Comparison of ENCODE assay signal across 6 cellular contexts in genomic region chr10:133377818-133378250, GRCh38. TPM values are rescaled to one million over a fixed set of nuclear protein-coding genes. Genes with fewer than 3 reads are reported as not detected.
DNase-seq lines count a peak whose midpoint lies in the region; ATAC-seq, FAIRE-seq and TF ChIP-seq lines count a peak whose summit lies in the region.

No MANE protein-coding gene starts in this region.

- peak overlapping the region; percentile 65 to 94 for H3K27ac ChIP-seq in liver (ENCODE audit: low read depth in 1 of 2, low read length in 2 of 2)

- ATAC-seq in WTC11 (peak; percentile 1), GM21367 (IDR thresholded peaks at IDR 0.05; ENCODE audit: unreplicated experiment) (no peak)

- FAIRE-seq in GM19239 (lab: Jason Lieb, UNC): no peak

- WGBS in liver: 46% methylated on average over 20 of the region's 20 CpGs

- H3K9me3 ChIP-seq in liver (ENCODE audit: control insufficient read depth in 4 of 4, low read length in 3 of 4): no peaks in the 10 kb centered on the region

- CTCF ChIA-PET in WTC11 (lab: Charles Lee): interaction anchor here (1.3 to 1.8 kb wide), 4 partner anchors 26 to 70 kb away, joined by 3 to 6 read pairs (median 4); no protein-coding TSS in a partner anchor

- no peak for TF ChIP-seq RAD21 in liver (IDR thresholded peaks at IDR 0.05)

- TF ChIP-seq CTCF in AG09309 (IDR thresholded peaks at IDR 0.05; ENCODE audit: control insufficient read depth, insufficient read depth, low read depth, low read length, missing control alignments): no peak
- no peak for TF ChIP-seq CTCF in WTC11 (IDR thresholded peaks at IDR 0.05)
- no peak for TF ChIP-seq CTCF in liver (IDR thresholded peaks at IDR 0.05; ENCODE audit: low read depth, low read length, missing input control)

- peak overlapping the region; percentile 53 to 61 for H3K9ac ChIP-seq in liver (ENCODE audit: low read depth in 1 of 2, low read length in 2 of 2)

- peak overlapping the region; percentile 72 for H3K4me3 Mint-ChIP-seq in WTC11

- DNase-seq in AG09309 (ENCODE audit: low read depth) (no peak), WTC11 (ENCODE audit: low spot score) (peak; percentile 41), NCI-H2171 (lab: John Stamatoyannopoulos, UW) (no peak), GM19239 (ENCODE audit: insufficient read length, low spot score) (no peak)

- H3K9me3 Mint-ChIP-seq in WTC11: no peaks in the 10 kb centered on the region

- no peaks in the 10 kb centered on the region for H3K36me3 Mint-ChIP-seq in WTC11

- POLR2A ChIA-PET in WTC11 (lab: Charles Lee): interaction anchor here (2.8 kb wide), 1 partner anchor 20 kb away, joined by 9 read pairs; the partner anchor contains the start of gene FUOM

- H3K27me3 Mint-ChIP-seq in WTC11 (ENCODE audit: low read depth): peaks cover 70% of the 10 kb centered on the region

- H3K4me1 ChIP-seq in liver (ENCODE audit: control insufficient read depth in 4 of 4, insufficient read depth in 4 of 4, low read length in 3 of 4): peaks cover 12 to 54% (median 30%) of the 10 kb centered on the region in 4 donors

- H3K4me3 ChIP-seq in AG09309 (ENCODE audit: control insufficient read depth, low read depth, low read length) (peak overlapping the region; percentile 74), liver (ENCODE audit: low read depth in 1 of 3, low read length in 3 of 3) (peak overlapping the region; percentile 58 to 70 (median 63))

- no peaks in the 10 kb centered on the region for H3K27me3 ChIP-seq in liver (ENCODE audit: control insufficient read depth in 4 of 4, insufficient read depth in 4 of 4, low read length in 3 of 4)

- no peaks in the 10 kb centered on the region for H3K4me1 Mint-ChIP-seq in WTC11

- H3K36me3 ChIP-seq in liver (ENCODE audit: control insufficient read depth in 4 of 4, insufficient read depth in 3 of 4, low read depth in 1 of 4, low read length in 3 of 4): peaks cover 0 to 6% (median 0%) of the 10 kb centered on the region in 4 donors

- no peak overlapping the region for H3K27ac Mint-ChIP-seq in WTC11

TF ChIP-seq in WTC11, 78 proteins besides CTCF, POLR2A, EP300 and RAD21 (continues in another document):
- TF ChIP-seq GRHL2 (CRISPR knock-in tag; IDR thresholded peaks at IDR 0.05; ENCODE audit: insufficient replicate concordance, severe bottlenecking) (no peak), MLX (CRISPR knock-in tag; IDR thresholded peaks at IDR 0.05) (no peak), FOXP4 (CRISPR knock-in tag; IDR thresholded peaks at IDR 0.05) (no peak), EMX1 (CRISPR knock-in tag; IDR thresholded peaks at IDR 0.05) (no peak)

TF ChIP-seq in liver, 16 proteins besides CTCF, POLR2A, EP300 and RAD21:
- TF ChIP-seq ZBTB33 (IDR thresholded peaks at IDR 0.05) (no peak), FOXA1 (IDR thresholded peaks at IDR 0.05) (no peak), MAX (IDR thresholded peaks at IDR 0.05) (no peak), RXRA (IDR thresholded peaks at IDR 0.05) (no peak), JUND (IDR thresholded peaks at IDR 0.05) (no peak), TAF1 (conservative IDR thresholded peaks at IDR 0.05) (no peak), HNF4A (conservative IDR thresholded peaks at IDR 0.05) (no peak), EGR1 (IDR thresholded peaks at IDR 0.05; ENCODE audit: low read depth in 2 of 2) (no peak), ATF3 (IDR thresholded peaks at IDR 0.05) (no peak), SP1 (IDR thresholded peaks at IDR 0.05) (no peak), REST (IDR thresholded peaks at IDR 0.05) (no peak), YY1 (IDR thresholded peaks at IDR 0.05) (no peak), FOXA2 (IDR thresholded peaks at IDR 0.05) (no peak), GABPA (IDR thresholded peaks at IDR 0.05 in 1 of 2, conservative IDR thresholded peaks at IDR 0.05 in 1 of 2) (no peak), NR2F2 (IDR thresholded peaks at IDR 0.05) (no peak), HNF4G (IDR thresholded peaks at IDR 0.05) (no peak)

RNA-seq across cellular contexts. Expression of gene PAOX, which starts 1.2 kb away (rescaled TPM):
- total RNA-seq in WTC11 (2021) (3.6 to 5.6 TPM (median 5.2 TPM) in 3 replicates), liver (10 to 100 TPM in 1 of 2 donors, 1 to 10 TPM in 1; 4.8 to 17.5 TPM)
- 10 to 100 TPM in 1 of 2 donors, 1 to 10 TPM in 1; 9.1 to 17.8 TPM for polyA plus RNA-seq in liver

RNA-seq across cellular contexts. Expression of gene ECHS1, which starts 4.7 kb away (rescaled TPM):
- total RNA-seq in WTC11 (2021) (84.1 to 91.8 TPM (median 88.8 TPM) in 3 replicates), liver (100 to 1,000 TPM in 1 of 2 donors, 10 to 100 TPM in 1; 41.5 to 214 TPM)
- 100 to 1,000 TPM; 493 to 849 TPM for polyA plus RNA-seq in liver

RNA-seq across cellular contexts. Expression of gene MTG1, which starts 16.1 kb away (rescaled TPM):
- total RNA-seq in WTC11 (2021): 51.8 to 63.0 TPM (median 53.0 TPM) in 3 replicates
- total RNA-seq in liver: 10 to 100 TPM; 19.4 to 43.1 TPM
- polyA plus RNA-seq in liver: 10 to 100 TPM; 33.2 to 70.6 TPM

RNA-seq across cellular contexts. Expression of gene FUOM, which starts 20.0 kb away (rescaled TPM):
- total RNA-seq in WTC11 (2021) (31.3 to 40.5 TPM (median 33.8 TPM) in 3 replicates), liver (10 to 100 TPM; 24.3 to 67.6 TPM)
- polyA plus RNA-seq in liver: 100 to 1,000 TPM; 124 to 194 TPM

RNA-seq across cellular contexts. Expression of gene PRAP1, which starts 30.7 kb away (rescaled TPM):
- total RNA-seq in WTC11 (2021) (0.31 to 0.48 TPM in 2 of 3 replicates, not detected in the other), liver (100 to 1,000 TPM in 1 of 2 donors, 10 to 100 TPM in 1; 60.8 to 174 TPM)
- 100 to 1,000 TPM; 315 to 426 TPM for polyA plus RNA-seq in liver
